Comparison of ENCODE assay signal across 21 cellular contexts in genomic region chr4:51851090-51851936, GRCh38. TPM values are rescaled to one million over a fixed set of nuclear protein-coding genes. Genes with fewer than 3 reads are reported as not detected.
DNase-seq lines count a peak whose midpoint lies in the region; ATAC-seq and TF ChIP-seq lines count a peak whose summit lies in the region.
"Had no signal": no experiment of that assay in that cellular context is flagged by ENCODE, and none has a peak within 500 bp of the region (broad histone marks: within the 10 kb centered on the region; RNA-seq: fewer than 3 reads in every experiment).

No MANE protein-coding gene starts in this region.

- no peaks in the 10 kb centered on the region for H3K9me2 ChIP-seq in OCI-LY7 (ENCODE audit: insufficient read depth, low read length)

- no peak for DNase-seq in activated naive CD8-positive, alpha-beta T cell treated with anti-CD3 and anti-CD28 coated beads for 36 hours
- peak; percentile 19 for DNase-seq in OCI-LY7 (ENCODE audit: low spot score)
- no peak for DNase-seq in effector memory CD8-positive, alpha-beta T cell
- DNase-seq in stimulated activated naive CD8-positive, alpha-beta T cell treated with anti-CD3 and anti-CD28 coated beads, Interleukin-15, Interleukin-2, amounts not matched to agents 100 U/mL and 50 U/mL, for 24 hours, result no peak
- no peak for DNase-seq in hypothalamus (lab: John Stamatoyannopoulos, UW)
- no peak for DNase-seq in RPMI8226
- DNase-seq in NCI-H526 treated with DMSO at 0.1 percent for 48 hours (lab: John Stamatoyannopoulos, UW), result no peak
- DNase-seq: ACHN; activated gamma-delta T cell treated with Interleukin-2 at 50 U/mL for 16 hours; DMS 273 treated with DMSO at 0.1 percent for 48 hours; foreskin melanocyte; HCEC 1CT; IMR-90; mammary epithelial cell; NCI-H1092 treated with DMSO at 0.1 percent for 48 hours; NCI-H2171; stimulated activated CD4-positive, alpha-beta T cell treated with anti-CD3 and anti-CD28 coated beads, Interleukin-2, amount 100 ng/mL, for 48 hours; transverse colon had no signal

- peaks cover 43% of the 10 kb centered on the region for H3K4me1 Mint-ChIP-seq in activated naive CD8-positive, alpha-beta T cell (ENCODE audit: low read depth)
- peaks cover 58% of the 10 kb centered on the region for H3K4me1 Mint-ChIP-seq in activated naive CD8-positive, alpha-beta T cell treated with anti-CD3 and anti-CD28 coated beads for 36 hours
- peaks cover 27 to 49% of the 10 kb centered on the region in 2 donors for H3K4me1 Mint-ChIP-seq in effector memory CD8-positive, alpha-beta T cell (ENCODE audit: low read depth in 2 of 2)

- no peaks in the 10 kb centered on the region for H3K9me3 ChIP-seq in OCI-LY7 (ENCODE audit: low read length)
- H3K9me3 ChIP-seq: SJSA1, transverse colon had no signal

- H3K4me3 Mint-ChIP-seq in activated naive CD8-positive, alpha-beta T cell, result no peak overlapping the region
- H3K4me3 Mint-ChIP-seq in activated naive CD8-positive, alpha-beta T cell treated with anti-CD3 and anti-CD28 coated beads for 36 hours, result no peak overlapping the region
- H3K4me3 Mint-ChIP-seq in effector memory CD8-positive, alpha-beta T cell, result peak overlapping the region in 1 of 2 donors; percentile 21

- no TSS peak for BruUV-seq in OCI-LY7 (replicated peaks; lab: Mats Ljungman, UMichigan)

- peaks cover 16% of the 10 kb centered on the region for H3K4me1 ChIP-seq in OCI-LY7 (ENCODE audit: insufficient read depth, low read length, poor library complexity, severe bottlenecking)
- H3K4me1 ChIP-seq: SJSA1 had no signal

- H2AFZ ChIP-seq in OCI-LY7 (ENCODE audit: low read length), result no peak overlapping the region

- POLR2A ChIA-PET in OCI-LY7 (lab: Charles Lee), result interaction anchor here (1.2 kb wide), 1 partner anchor 9 kb away, joined by 4 read pairs; the partner anchor contains the start of gene DCUN1D4

- H3K36me3 Mint-ChIP-seq in activated naive CD8-positive, alpha-beta T cell, result peaks cover 5% of the 10 kb centered on the region
- peaks cover 25% of the 10 kb centered on the region for H3K36me3 Mint-ChIP-seq in activated naive CD8-positive, alpha-beta T cell treated with anti-CD3 and anti-CD28 coated beads for 36 hours
- H3K36me3 Mint-ChIP-seq in effector memory CD8-positive, alpha-beta T cell (ENCODE audit: insufficient read depth), result peaks cover 4% of the 10 kb centered on the region

- no peaks in the 10 kb centered on the region for H3K9me3 Mint-ChIP-seq in activated naive CD8-positive, alpha-beta T cell (ENCODE audit: low read depth)
- no peaks in the 10 kb centered on the region for H3K9me3 Mint-ChIP-seq in activated naive CD8-positive, alpha-beta T cell treated with anti-CD3 and anti-CD28 coated beads for 36 hours
- no peaks in the 10 kb centered on the region for H3K9me3 Mint-ChIP-seq in effector memory CD8-positive, alpha-beta T cell

- no peaks in the 10 kb centered on the region for H3K27me3 Mint-ChIP-seq in activated naive CD8-positive, alpha-beta T cell
- no peaks in the 10 kb centered on the region for H3K27me3 Mint-ChIP-seq in activated naive CD8-positive, alpha-beta T cell treated with anti-CD3 and anti-CD28 coated beads for 36 hours
- H3K27me3 Mint-ChIP-seq in effector memory CD8-positive, alpha-beta T cell, result no peaks in the 10 kb centered on the region

- intact Hi-C loops in OCI-LY7 (cut with micrococcal nuclease; ENCODE audit: unreplicated experiment), result loop anchor here (5.0 kb wide), 1 partner anchor 46 kb away; no protein-coding TSS in a partner anchor

- peaks cover 31% of the 10 kb centered on the region; the same call in 1 of the 2 replicates for H3K79me2 ChIP-seq in OCI-LY7 (ENCODE audit: insufficient read depth, low read depth, low read length)

- no peak for TF ChIP-seq CTCF in OCI-LY7 (conservative IDR thresholded peaks at IDR 0.05; ENCODE audit: low read length)

- H3K4me2 ChIP-seq in OCI-LY7 (ENCODE audit: low read length), result peak overlapping the region; percentile 23; the same call in 1 of the 2 replicates

- H3K36me3 ChIP-seq in OCI-LY7 (ENCODE audit: insufficient read depth, low read length), result no peaks in the 10 kb centered on the region
- H3K36me3 ChIP-seq: transverse colon had no signal

- H3K27ac Mint-ChIP-seq in activated naive CD8-positive, alpha-beta T cell, result peak overlapping the region; percentile 10
- H3K27ac Mint-ChIP-seq in activated naive CD8-positive, alpha-beta T cell treated with anti-CD3 and anti-CD28 coated beads for 36 hours, result no peak overlapping the region
- H3K27ac Mint-ChIP-seq in effector memory CD8-positive, alpha-beta T cell, result peak overlapping the region; percentile 33 to 69

- ATAC-seq in effector memory CD8-positive, alpha-beta T cell (replicated peaks), result no peak
- peak; percentile 12 for ATAC-seq in stimulated activated naive CD8-positive, alpha-beta T cell treated with anti-CD3 and anti-CD28 coated beads, Interleukin-15, Interleukin-2, amounts not matched to agents 100 U/mL and 50 U/mL, for 24 hours
- ATAC-seq: sciatic nerve had no signal

- no peak overlapping the region for H3K4me3 ChIP-seq in OCI-LY7 (ENCODE audit: low read depth, low read length, poor library complexity, severe bottlenecking)
- H3K4me3 ChIP-seq: SJSA1, transverse colon had no signal

- H3K27ac ChIP-seq in OCI-LY7 (ENCODE audit: low read depth, low read length, poor library complexity, severe bottlenecking), result no peak overlapping the region
- H3K27ac ChIP-seq: SJSA1, transverse colon had no signal

- CTCF ChIA-PET in OCI-LY7 (lab: Charles Lee; ENCODE audit: unreplicated experiment), result no interaction called here

- H4K20me1 ChIP-seq in OCI-LY7 (ENCODE audit: insufficient read depth, low read length), result peaks cover 5% of the 10 kb centered on the region

RNA-seq across cellular contexts. Expression of gene DCUN1D4, which starts 8.4 kb away (rescaled TPM):
- 10 to 100 TPM; 39.4 to 42.9 TPM for total RNA-seq in activated naive CD8-positive, alpha-beta T cell treated with anti-CD3 and anti-CD28 coated beads for 36 hours
- 21.3 and 30.4 TPM in 2 replicates for total RNA-seq in OCI-LY7 (2014; rRNA removed; shearing (Covaris generic))
- 24.4 and 34.2 TPM in 2 replicates for total RNA-seq in OCI-LY7 (2022)
